2 cellular contexts compared by ENCODE assay signal in genomic region chr17:4641297-4642195, GRCh38.
TF ChIP-seq lines count a peak whose summit lies in the region.

ALOX15 (minus strand) TSS chr17:4641678; CDS start chr17:4641651, 27 bp downstream.

TF ChIP-seq in GM23338, 12 proteins besides CTCF, POLR2A, EP300 and RAD21 (continued from another document):
- TF ChIP-seq STAT1 (IDR thresholded peaks at IDR 0.05; ENCODE audit: unreplicated experiment): no peak

TF ChIP-seq in IMR-90, 13 proteins besides CTCF, POLR2A, EP300 and RAD21:
- no peak for TF ChIP-seq ELK1 (IDR thresholded peaks at IDR 0.05; ENCODE audit: borderline replicate concordance, low read depth, low read length)
- TF ChIP-seq SMC3 (IDR thresholded peaks at IDR 0.05; ENCODE audit: low read depth, low read length): no peak
- TF ChIP-seq MXI1 (IDR thresholded peaks at IDR 0.05; ENCODE audit: borderline replicate concordance, low read depth, low read length): no peak
- no peak for TF ChIP-seq MAZ (IDR thresholded peaks at IDR 0.05; ENCODE audit: borderline replicate concordance, low read depth, low read length)
- TF ChIP-seq RFX5 (IDR thresholded peaks at IDR 0.05; ENCODE audit: low read depth, low read length): no peak
- no peak for TF ChIP-seq USF2 (IDR thresholded peaks at IDR 0.05; ENCODE audit: low read depth, low read length)
- TF ChIP-seq NFE2L2 (IDR thresholded peaks at IDR 0.05; ENCODE audit: low read depth, low read length): no peak
- no peak for TF ChIP-seq CHD1 (IDR thresholded peaks at IDR 0.05; ENCODE audit: low read depth, low read length)
- no peak for TF ChIP-seq BHLHE40 (IDR thresholded peaks at IDR 0.05; ENCODE audit: low read depth, low read length)
- TF ChIP-seq CEBPB (IDR thresholded peaks at IDR 0.05; ENCODE audit: low read depth, low read length): no peak
- no peak for TF ChIP-seq RCOR1 (IDR thresholded peaks at IDR 0.05; ENCODE audit: insufficient replicate concordance, low read length)
- no peak for TF ChIP-seq FOS (IDR thresholded peaks at IDR 0.05; ENCODE audit: low read depth, low read length)
- no peak for TF ChIP-seq MAFK (IDR thresholded peaks at IDR 0.05; ENCODE audit: low read depth, low read length)
